In the genomic region with DNA sequence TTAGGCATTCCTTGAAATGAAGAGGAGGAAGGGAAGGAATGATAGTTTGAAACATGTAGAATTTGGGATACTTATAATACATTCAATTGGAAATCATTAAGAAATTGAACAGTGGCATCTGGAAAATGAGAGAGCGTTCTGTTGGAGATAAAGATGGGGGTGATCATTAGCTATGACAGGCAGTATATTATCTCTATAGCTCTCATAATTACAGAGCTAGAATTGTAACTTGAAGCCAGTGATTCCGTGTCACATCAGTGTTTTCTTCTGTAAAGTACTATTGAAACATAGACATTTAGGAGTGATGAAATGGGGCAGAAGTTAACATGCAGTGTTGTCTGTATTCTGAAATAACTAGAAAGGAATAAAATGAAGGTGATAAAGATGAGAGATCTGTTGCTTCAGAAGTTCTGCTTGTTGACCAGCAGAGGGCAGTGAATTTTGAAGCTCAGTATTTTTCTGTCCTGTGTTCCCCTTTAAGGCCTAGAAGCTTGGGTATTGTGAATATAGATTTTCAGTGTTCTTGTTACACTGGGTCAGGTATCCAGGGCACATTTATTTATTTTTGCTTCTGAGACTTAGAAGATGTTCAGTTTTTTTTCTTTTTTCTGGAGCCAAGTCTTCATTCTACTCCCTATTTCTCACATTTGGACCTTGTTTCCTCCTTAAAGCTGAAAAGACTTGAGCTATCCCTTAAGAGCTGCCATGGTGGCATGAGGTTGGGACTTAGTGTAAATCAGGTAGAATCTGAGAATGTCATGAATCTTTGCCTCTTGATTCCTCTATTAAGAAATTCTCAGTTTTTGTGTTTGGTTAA, we compare ENCODE assay signal across 9 cellular contexts.
DNase-seq lines count a peak whose midpoint lies in the region; ATAC-seq and TF ChIP-seq lines count a peak whose summit lies in the region.
"Had no signal": no experiment of that assay in that cellular context is flagged by ENCODE, and none has a peak within 500 bp of the region (broad histone marks: within the 10 kb centered on the region; RNA-seq: fewer than 3 reads in every experiment).

No MANE protein-coding gene starts in this region.

- intact Hi-C loops in Right ventricle myocardium inferior (cut with DNase I) (loop anchor here (5.0 kb wide), 1 partner anchor 164 kb away; the partner anchor contains the start of gene KCTD1), cardiac septum (cut with DNase I) (loop anchor here (5.0 kb wide), 1 partner anchor 269 kb away; no protein-coding TSS in a partner anchor), right cardiac atrium (cut with DNase I) (loop anchor here in 1 of 4 donors (10.0 kb wide), 1 partner anchor 271 kb away; no protein-coding TSS in a partner anchor), sigmoid colon (cut with DNase I) (loop anchor here (5.0 to 10.0 kb wide), 2 partner anchors 161 to 264 kb away; partner anchors contain the start of gene KCTD1)
- intact Hi-C loops in activated CD8-positive, alpha-beta T cell treated with anti-CD3 and anti-CD28 coated beads for 36 hours (cut with micrococcal nuclease) = no loop called here

- no peaks in the 10 kb centered on the region for H3K4me1 Mint-ChIP-seq in activated CD8-positive, alpha-beta T cell treated with anti-CD3 and anti-CD28 coated beads for 36 hours (ENCODE audit: low read depth)
- H3K4me1 Mint-ChIP-seq: central memory CD8-positive, alpha-beta T cell had no signal

- H3K27me3 ChIP-seq in right cardiac atrium (ENCODE audit: control insufficient read depth, insufficient read depth) = no peaks in the 10 kb centered on the region
- H3K27me3 ChIP-seq in sigmoid colon = no peaks in the 10 kb centered on the region

- CTCF ChIA-PET in activated CD8-positive, alpha-beta T cell treated with anti-CD3 and anti-CD28 coated beads for 36 hours (lab: Charles Lee) = interaction anchor here (0.6 to 2.3 kb wide), 32 partner anchors 8 to 1076 kb away, joined by 3 to 17 read pairs (median 4); no protein-coding TSS in a partner anchor

- no peaks in the 10 kb centered on the region for H3K9me3 Mint-ChIP-seq in activated CD8-positive, alpha-beta T cell treated with anti-CD3 and anti-CD28 coated beads for 36 hours
- H3K9me3 Mint-ChIP-seq: central memory CD8-positive, alpha-beta T cell had no signal

- no peak for TF ChIP-seq POLR2A in sigmoid colon (IDR thresholded peaks at IDR 0.05)

- H3K36me3 Mint-ChIP-seq in activated CD8-positive, alpha-beta T cell treated with anti-CD3 and anti-CD28 coated beads for 36 hours (ENCODE audit: low read depth) = peaks cover 7% of the 10 kb centered on the region

- ATAC-seq in Right ventricle myocardium inferior = peak; percentile 48
- ATAC-seq in HG02588 (IDR thresholded peaks at IDR 0.05; ENCODE audit: unreplicated experiment) = peak; percentile 81
- ATAC-seq in activated CD8-positive, alpha-beta T cell treated with anti-CD3 and anti-CD28 coated beads for 36 hours = peak; percentile 65
- peak; percentile 44 to 54 for ATAC-seq in right cardiac atrium

- peak; percentile 79 for TF ChIP-seq CTCF in activated CD8-positive, alpha-beta T cell treated with anti-CD3 and anti-CD28 coated beads for 36 hours (IDR thresholded peaks at IDR 0.05)
- peak in 3 of 4 experiments; percentile 52 to 75 (median 71) for TF ChIP-seq CTCF in sigmoid colon (IDR thresholded peaks at IDR 0.05)

- no peak overlapping the region for H3K4me3 Mint-ChIP-seq in activated CD8-positive, alpha-beta T cell treated with anti-CD3 and anti-CD28 coated beads for 36 hours
- H3K4me3 Mint-ChIP-seq: central memory CD8-positive, alpha-beta T cell had no signal

- H3K4me1 ChIP-seq in right cardiac atrium (ENCODE audit: control insufficient read depth, insufficient read depth, low read length) = peaks cover 2% of the 10 kb centered on the region
- no peaks in the 10 kb centered on the region for H3K4me1 ChIP-seq in sigmoid colon

- no peak overlapping the region for H3K27ac ChIP-seq in right cardiac atrium (ENCODE audit: low read length)
- H3K27ac ChIP-seq in sigmoid colon = no peak overlapping the region

- 22% methylated on average over 2 of the region's 2 CpGs for WGBS in right cardiac atrium
- WGBS in sigmoid colon, 2 donors = 25 to 45% methylated on average over 2 of the region's 2 CpGs

- H3K27me3 Mint-ChIP-seq in activated CD8-positive, alpha-beta T cell treated with anti-CD3 and anti-CD28 coated beads for 36 hours = no peaks in the 10 kb centered on the region
- H3K27me3 Mint-ChIP-seq: central memory CD8-positive, alpha-beta T cell had no signal

- H3K9me3 ChIP-seq in right cardiac atrium (ENCODE audit: control insufficient read depth, low read length) = no peaks in the 10 kb centered on the region
- H3K9me3 ChIP-seq in sigmoid colon = no peaks in the 10 kb centered on the region

- H3K4me3 ChIP-seq in right cardiac atrium (ENCODE audit: low read length) = no peak overlapping the region
- H3K4me3 ChIP-seq in sigmoid colon = no peak overlapping the region

- POLR2A ChIA-PET in activated CD8-positive, alpha-beta T cell treated with anti-CD3 and anti-CD28 coated beads for 36 hours (lab: Charles Lee) = no interaction called here

- DNase-seq in Right ventricle myocardium inferior (ENCODE audit: missing footprints) (no peak), cardiac septum (ENCODE audit: low spot score) (no peak), NCI-H1930 (lab: John Stamatoyannopoulos, UW) (peak; percentile 37), right cardiac atrium (no peak), sigmoid colon (no peak)
- DNase-seq in activated CD8-positive, alpha-beta T cell treated with anti-CD3 and anti-CD28 coated beads for 36 hours = peak; percentile 2
- DNase-seq in stimulated activated CD4-positive, alpha-beta T cell treated with anti-CD3 and anti-CD28 coated beads, Interleukin-12 subunit alpha, Interleukin-12 subunit beta, amount 100 ng/mL, for 4 hours = no peak

- H3K27ac Mint-ChIP-seq in activated CD8-positive, alpha-beta T cell treated with anti-CD3 and anti-CD28 coated beads for 36 hours = no peak overlapping the region

- no peak for TF ChIP-seq EP300 in sigmoid colon (IDR thresholded peaks at IDR 0.05)

- H3K36me3 ChIP-seq in sigmoid colon = no peaks in the 10 kb centered on the region

Comparison
In these comparisons a context has a peak if more than half of its experiments do, and no peak if none do; other contexts are left out.
1. DNase-seq: peak in NCI-H1930 (2 of 2) and activated CD8-positive, alpha-beta T cell treated with anti-CD3 and anti-CD28 coated beads for 36 hours (single experiment); none in Right ventricle myocardium inferior (single experiment), cardiac septum (single experiment), right cardiac atrium (0 of 3), sigmoid colon (single experiment) and stimulated activated CD4-positive, alpha-beta T cell treated with anti-CD3 and anti-CD28 coated beads, Interleukin-12 subunit alpha, Interleukin-12 subunit beta, amount 100 ng/mL, for 4 hours (single experiment).
2. Peak in every context shown above with its lines, with median percentiles within 50 percentile points of each other: ATAC-seq.